ENCODE assay signal across 1 cellular context in the genomic region with DNA sequence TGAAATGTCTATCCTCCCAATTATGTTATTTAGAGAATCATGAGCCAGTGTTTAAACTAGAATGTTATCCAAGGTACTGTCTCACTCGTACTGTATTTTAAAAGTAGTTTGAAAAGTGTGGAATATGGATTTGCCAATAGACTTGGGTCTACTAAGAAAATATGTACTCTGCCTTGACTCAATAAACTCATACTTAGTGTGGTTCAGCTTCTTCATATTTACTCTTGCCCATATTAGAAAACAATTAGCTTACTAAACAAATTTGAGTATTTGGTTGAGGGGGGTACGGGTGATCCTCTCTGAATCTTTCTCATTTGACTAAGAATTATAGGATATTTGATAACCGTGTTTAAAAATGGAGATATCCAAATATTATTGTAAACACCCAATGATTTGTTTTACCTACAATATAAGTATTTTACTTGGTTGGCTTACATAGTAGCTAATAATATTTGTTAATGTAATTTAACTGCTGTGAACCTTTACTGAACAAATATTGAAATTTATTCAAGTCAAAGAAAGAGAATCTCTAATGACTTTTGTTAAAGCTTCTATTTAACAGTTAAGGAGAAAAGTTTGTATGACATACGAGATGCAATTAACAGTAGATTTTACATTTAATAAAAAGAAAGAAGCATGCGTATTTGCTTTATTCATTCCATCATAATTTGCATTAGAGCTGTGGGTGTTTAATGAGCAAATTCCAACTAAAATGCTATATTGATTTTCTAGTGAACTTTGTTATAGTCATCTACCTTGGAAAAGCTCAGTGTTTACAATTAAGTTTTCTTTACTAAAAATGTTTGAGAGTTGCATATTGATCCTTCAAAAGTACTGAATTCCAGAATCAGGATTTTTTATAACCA.
TF ChIP-seq lines count a peak whose summit lies in the region.

No MANE protein-coding gene starts in this region.

TF ChIP-seq in HepG2, 621 proteins besides CTCF, POLR2A, EP300 and RAD21 (continued from another document):
- TF ChIP-seq, protein P1, sequence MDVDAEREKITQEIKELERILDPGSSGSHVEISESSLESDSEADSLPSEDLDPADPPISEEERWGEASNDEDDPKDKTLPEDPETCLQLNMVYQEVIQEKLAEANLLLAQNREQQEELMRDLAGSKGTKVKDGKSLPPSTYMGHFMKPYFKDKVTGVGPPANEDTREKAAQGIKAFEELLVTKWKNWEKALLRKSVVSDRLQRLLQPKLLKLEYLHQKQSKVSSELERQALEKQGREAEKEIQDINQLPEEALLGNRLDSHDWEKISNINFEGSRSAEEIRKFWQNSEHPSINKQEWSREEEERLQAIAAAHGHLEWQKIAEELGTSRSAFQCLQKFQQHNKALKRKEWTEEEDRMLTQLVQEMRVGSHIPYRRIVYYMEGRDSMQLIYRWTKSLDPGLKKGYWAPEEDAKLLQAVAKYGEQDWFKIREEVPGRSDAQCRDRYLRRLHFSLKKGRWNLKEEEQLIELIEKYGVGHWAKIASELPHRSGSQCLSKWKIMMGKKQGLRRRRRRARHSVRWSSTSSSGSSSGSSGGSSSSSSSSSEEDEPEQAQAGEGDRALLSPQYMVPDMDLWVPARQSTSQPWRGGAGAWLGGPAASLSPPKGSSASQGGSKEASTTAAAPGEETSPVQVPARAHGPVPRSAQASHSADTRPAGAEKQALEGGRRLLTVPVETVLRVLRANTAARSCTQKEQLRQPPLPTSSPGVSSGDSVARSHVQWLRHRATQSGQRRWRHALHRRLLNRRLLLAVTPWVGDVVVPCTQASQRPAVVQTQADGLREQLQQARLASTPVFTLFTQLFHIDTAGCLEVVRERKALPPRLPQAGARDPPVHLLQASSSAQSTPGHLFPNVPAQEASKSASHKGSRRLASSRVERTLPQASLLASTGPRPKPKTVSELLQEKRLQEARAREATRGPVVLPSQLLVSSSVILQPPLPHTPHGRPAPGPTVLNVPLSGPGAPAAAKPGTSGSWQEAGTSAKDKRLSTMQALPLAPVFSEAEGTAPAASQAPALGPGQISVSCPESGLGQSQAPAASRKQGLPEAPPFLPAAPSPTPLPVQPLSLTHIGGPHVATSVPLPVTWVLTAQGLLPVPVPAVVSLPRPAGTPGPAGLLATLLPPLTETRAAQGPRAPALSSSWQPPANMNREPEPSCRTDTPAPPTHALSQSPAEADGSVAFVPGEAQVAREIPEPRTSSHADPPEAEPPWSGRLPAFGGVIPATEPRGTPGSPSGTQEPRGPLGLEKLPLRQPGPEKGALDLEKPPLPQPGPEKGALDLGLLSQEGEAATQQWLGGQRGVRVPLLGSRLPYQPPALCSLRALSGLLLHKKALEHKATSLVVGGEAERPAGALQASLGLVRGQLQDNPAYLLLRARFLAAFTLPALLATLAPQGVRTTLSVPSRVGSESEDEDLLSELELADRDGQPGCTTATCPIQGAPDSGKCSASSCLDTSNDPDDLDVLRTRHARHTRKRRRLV (CRISPR knock-in tag; IDR thresholded peaks at IDR 0.05) = no peak
- TF ChIP-seq KAT7 (CRISPR knock-in tag; IDR thresholded peaks at IDR 0.05; ENCODE audit: borderline replicate concordance) = 0 out of 2 replicates have a peak, but pooled peaks have one; percentile 23
- no peak for TF ChIP-seq RBM39 (IDR thresholded peaks at IDR 0.05; ENCODE audit: low read depth, low read length, poor library complexity, severe bottlenecking)
- TF ChIP-seq, protein P2, sequence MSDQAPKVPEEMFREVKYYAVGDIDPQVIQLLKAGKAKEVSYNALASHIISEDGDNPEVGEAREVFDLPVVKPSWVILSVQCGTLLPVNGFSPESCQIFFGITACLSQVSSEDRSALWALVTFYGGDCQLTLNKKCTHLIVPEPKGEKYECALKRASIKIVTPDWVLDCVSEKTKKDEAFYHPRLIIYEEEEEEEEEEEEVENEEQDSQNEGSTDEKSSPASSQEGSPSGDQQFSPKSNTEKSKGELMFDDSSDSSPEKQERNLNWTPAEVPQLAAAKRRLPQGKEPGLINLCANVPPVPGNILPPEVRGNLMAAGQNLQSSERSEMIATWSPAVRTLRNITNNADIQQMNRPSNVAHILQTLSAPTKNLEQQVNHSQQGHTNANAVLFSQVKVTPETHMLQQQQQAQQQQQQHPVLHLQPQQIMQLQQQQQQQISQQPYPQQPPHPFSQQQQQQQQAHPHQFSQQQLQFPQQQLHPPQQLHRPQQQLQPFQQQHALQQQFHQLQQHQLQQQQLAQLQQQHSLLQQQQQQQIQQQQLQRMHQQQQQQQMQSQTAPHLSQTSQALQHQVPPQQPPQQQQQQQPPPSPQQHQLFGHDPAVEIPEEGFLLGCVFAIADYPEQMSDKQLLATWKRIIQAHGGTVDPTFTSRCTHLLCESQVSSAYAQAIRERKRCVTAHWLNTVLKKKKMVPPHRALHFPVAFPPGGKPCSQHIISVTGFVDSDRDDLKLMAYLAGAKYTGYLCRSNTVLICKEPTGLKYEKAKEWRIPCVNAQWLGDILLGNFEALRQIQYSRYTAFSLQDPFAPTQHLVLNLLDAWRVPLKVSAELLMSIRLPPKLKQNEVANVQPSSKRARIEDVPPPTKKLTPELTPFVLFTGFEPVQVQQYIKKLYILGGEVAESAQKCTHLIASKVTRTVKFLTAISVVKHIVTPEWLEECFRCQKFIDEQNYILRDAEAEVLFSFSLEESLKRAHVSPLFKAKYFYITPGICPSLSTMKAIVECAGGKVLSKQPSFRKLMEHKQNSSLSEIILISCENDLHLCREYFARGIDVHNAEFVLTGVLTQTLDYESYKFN (CRISPR knock-in tag; conservative IDR thresholded peaks at IDR 0.05) = peak; percentile 78
- 0 out of 2 replicates have a peak, but pooled peaks have one; percentile 45 for TF ChIP-seq EHMT2 (IDR thresholded peaks at IDR 0.05; ENCODE audit: borderline replicate concordance, low read depth, low read length)
- TF ChIP-seq ZNF781 (CRISPR knock-in tag; IDR thresholded peaks at IDR 0.05; ENCODE audit: borderline replicate concordance, not compliant biosample characterization) = no peak
- 0 out of 2 replicates have a peak, but pooled peaks have one; percentile 35 for TF ChIP-seq ZNF256 (CRISPR knock-in tag; conservative IDR thresholded peaks at IDR 0.05)
- TF ChIP-seq FOXA1 (IDR thresholded peaks at IDR 0.05) = peak; percentile 63; the same call in 1 of the 2 replicates
- no peak for TF ChIP-seq FOXA1 (CRISPR knock-in tag; IDR thresholded peaks at IDR 0.05)
- TF ChIP-seq HOXA9 (CRISPR knock-in tag; IDR thresholded peaks at IDR 0.05; ENCODE audit: borderline replicate concordance) = no peak
- TF ChIP-seq, protein P3, sequence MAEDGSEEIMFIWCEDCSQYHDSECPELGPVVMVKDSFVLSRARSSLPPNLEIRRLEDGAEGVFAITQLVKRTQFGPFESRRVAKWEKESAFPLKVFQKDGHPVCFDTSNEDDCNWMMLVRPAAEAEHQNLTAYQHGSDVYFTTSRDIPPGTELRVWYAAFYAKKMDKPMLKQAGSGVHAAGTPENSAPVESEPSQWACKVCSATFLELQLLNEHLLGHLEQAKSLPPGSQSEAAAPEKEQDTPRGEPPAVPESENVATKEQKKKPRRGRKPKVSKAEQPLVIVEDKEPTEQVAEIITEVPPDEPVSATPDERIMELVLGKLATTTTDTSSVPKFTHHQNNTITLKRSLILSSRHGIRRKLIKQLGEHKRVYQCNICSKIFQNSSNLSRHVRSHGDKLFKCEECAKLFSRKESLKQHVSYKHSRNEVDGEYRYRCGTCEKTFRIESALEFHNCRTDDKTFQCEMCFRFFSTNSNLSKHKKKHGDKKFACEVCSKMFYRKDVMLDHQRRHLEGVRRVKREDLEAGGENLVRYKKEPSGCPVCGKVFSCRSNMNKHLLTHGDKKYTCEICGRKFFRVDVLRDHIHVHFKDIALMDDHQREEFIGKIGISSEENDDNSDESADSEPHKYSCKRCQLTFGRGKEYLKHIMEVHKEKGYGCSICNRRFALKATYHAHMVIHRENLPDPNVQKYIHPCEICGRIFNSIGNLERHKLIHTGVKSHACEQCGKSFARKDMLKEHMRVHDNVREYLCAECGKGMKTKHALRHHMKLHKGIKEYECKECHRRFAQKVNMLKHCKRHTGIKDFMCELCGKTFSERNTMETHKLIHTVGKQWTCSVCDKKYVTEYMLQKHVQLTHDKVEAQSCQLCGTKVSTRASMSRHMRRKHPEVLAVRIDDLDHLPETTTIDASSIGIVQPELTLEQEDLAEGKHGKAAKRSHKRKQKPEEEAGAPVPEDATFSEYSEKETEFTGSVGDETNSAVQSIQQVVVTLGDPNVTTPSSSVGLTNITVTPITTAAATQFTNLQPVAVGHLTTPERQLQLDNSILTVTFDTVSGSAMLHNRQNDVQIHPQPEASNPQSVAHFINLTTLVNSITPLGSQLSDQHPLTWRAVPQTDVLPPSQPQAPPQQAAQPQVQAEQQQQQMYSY (CRISPR knock-in tag; IDR thresholded peaks at IDR 0.05) = peak; percentile 94
- no peak for TF ChIP-seq ARID2 (CRISPR knock-in tag; IDR thresholded peaks at IDR 0.05; ENCODE audit: borderline replicate concordance)
- no peak for TF ChIP-seq ZNF546 (CRISPR knock-in tag; conservative IDR thresholded peaks at IDR 0.05)
- no peak for TF ChIP-seq ZNF724P (CRISPR knock-in tag; IDR thresholded peaks at IDR 0.05; ENCODE audit: borderline replicate concordance)
- TF ChIP-seq GFI1 (CRISPR knock-in tag; IDR thresholded peaks at IDR 0.05; ENCODE audit: borderline replicate concordance) = no peak
- TF ChIP-seq SOX5 (CRISPR knock-in tag; IDR thresholded peaks at IDR 0.05; ENCODE audit: borderline replicate concordance) = peak; percentile 28; the same call in 1 of the 2 replicates
- TF ChIP-seq TCF7 (IDR thresholded peaks at IDR 0.05; ENCODE audit: low read depth) = peak; percentile 30; the same call in 1 of the 2 replicates
- TF ChIP-seq PRMT3 (CRISPR knock-in tag; IDR thresholded peaks at IDR 0.05; ENCODE audit: borderline replicate concordance, low read depth) = no peak
- TF ChIP-seq, protein P4, sequence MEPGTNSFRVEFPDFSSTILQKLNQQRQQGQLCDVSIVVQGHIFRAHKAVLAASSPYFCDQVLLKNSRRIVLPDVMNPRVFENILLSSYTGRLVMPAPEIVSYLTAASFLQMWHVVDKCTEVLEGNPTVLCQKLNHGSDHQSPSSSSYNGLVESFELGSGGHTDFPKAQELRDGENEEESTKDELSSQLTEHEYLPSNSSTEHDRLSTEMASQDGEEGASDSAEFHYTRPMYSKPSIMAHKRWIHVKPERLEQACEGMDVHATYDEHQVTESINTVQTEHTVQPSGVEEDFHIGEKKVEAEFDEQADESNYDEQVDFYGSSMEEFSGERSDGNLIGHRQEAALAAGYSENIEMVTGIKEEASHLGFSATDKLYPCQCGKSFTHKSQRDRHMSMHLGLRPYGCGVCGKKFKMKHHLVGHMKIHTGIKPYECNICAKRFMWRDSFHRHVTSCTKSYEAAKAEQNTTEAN (CRISPR knock-in tag; conservative IDR thresholded peaks at IDR 0.05) = 0 out of 2 replicates have a peak, but pooled peaks have one; percentile 41
- peak; percentile 34; the same call in 1 of the 2 replicates for TF ChIP-seq NCOA2 (CRISPR knock-in tag; IDR thresholded peaks at IDR 0.05)
